ENCODE assay signal across 2 cellular contexts in the genomic region with DNA sequence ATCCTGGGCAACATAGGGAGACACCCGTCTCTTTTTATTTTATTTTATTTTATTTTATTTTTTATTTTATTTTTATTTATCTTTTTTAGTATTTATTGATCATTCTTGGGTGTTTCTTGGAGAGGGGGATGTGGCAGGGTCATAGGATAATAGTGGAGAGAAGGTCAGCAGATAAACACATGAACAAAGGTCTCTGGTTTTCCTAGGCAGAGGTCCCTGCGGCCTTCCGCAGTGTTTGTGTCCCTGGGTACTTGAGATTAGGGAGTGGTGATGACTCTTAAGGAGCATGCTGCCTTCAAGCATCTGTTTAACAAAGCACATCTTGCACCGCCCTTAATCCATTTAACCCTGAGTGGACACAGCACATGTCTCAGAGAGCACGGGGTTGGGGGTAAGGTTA.
TF ChIP-seq lines count a peak whose summit lies in the region.

No MANE protein-coding gene starts in this region.

TF ChIP-seq in WTC11, 78 proteins besides CTCF, POLR2A, EP300 and RAD21:
- peak; percentile 51; the same call in 1 of the 2 replicates for TF ChIP-seq HMGA2 (CRISPR knock-in tag; IDR thresholded peaks at IDR 0.05)

TF ChIP-seq in K562, 482 proteins besides CTCF, POLR2A, EP300 and RAD21:
- TF ChIP-seq NCOR1 (IDR thresholded peaks at IDR 0.05) = peak; percentile 20; the same call in 1 of the 2 replicates
- peak; percentile 25; the same call in 1 of the 2 replicates for TF ChIP-seq TAL1 (IDR thresholded peaks at IDR 0.05)
- peak; percentile 70 for TF ChIP-seq CBFA2T3 (IDR thresholded peaks at IDR 0.05)
- TF ChIP-seq, protein P1, sequence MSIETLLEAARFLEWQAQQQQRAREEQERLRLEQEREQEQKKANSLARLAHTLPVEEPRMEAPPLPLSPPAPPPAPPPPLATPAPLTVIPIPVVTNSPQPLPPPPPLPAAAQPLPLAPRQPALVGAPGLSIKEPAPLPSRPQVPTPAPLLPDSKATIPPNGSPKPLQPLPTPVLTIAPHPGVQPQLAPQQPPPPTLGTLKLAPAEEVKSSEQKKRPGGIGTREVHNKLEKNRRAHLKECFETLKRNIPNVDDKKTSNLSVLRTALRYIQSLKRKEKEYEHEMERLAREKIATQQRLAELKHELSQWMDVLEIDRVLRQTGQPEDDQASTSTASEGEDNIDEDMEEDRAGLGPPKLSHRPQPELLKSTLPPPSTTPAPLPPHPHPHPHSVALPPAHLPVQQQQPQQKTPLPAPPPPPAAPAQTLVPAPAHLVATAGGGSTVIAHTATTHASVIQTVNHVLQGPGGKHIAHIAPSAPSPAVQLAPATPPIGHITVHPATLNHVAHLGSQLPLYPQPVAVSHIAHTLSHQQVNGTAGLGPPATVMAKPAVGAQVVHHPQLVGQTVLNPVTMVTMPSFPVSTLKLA (conservative IDR thresholded peaks at IDR 0.05) = 0 out of 4 replicates have a peak, but pooled peaks of 1 of the 2 experiments have one; percentile 20
- peak; percentile 57 for TF ChIP-seq CBFA2T2 (conservative IDR thresholded peaks at IDR 0.05)
